ENCODE assay signal across 12 cellular contexts in the genomic region with DNA sequence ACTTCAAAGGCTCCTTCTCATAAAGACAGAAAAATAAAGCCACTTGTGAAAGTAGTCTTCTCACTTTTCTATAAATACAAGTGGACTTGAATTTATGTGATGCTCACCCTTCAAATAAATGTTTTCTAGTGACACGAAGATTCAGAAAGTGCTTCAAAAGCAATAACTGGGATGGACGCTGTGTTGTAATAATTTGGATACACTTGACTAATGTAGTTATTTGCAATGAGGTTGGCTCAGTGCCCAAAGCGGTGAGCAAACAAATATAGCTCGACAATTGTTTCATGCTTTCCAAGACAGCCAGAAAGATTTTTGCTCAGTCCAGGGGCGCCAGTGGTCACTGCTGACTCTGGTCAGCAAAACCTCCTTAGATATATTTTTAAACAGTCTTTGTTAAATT.
DNase-seq lines count a peak whose midpoint lies in the region; ATAC-seq and TF ChIP-seq lines count a peak whose summit lies in the region.
"Had no signal": no experiment of that assay in that cellular context is flagged by ENCODE, and none has a peak within 500 bp of the region (broad histone marks: within the 10 kb centered on the region; RNA-seq: fewer than 3 reads in every experiment).

No MANE protein-coding gene starts in this region.

- WGBS in thyroid gland, 2 donors, result 21 to 30% methylated on average over 5 of the region's 5 CpGs

- peak; percentile 82 for DNase-seq in NCI-H128 (lab: John Stamatoyannopoulos, UW; ENCODE audit: unreplicated experiment)
- peak; percentile 73 for DNase-seq in NCI-H345 treated with DMSO at 0.1 percent for 48 hours (lab: John Stamatoyannopoulos, UW; ENCODE audit: unreplicated experiment)
- DNase-seq in MCF 10A (ENCODE audit: unreplicated experiment), result peak; percentile 72
- peak; percentile 15 to 20 for DNase-seq in thyroid gland
- no peak for DNase-seq in activated CD4-positive, alpha-beta memory T cell treated with anti-CD3 and anti-CD28 coated beads, Interleukin-2, amount 10 ng/mL, durations not matched to agents 7 days and 5 days
- DNase-seq: activated CD8-positive, alpha-beta memory T cell treated with anti-CD3 and anti-CD28 coated beads, Interleukin-2, amount 10 ng/mL, durations not matched to agents 7 days and 5 days; ovary; stimulated activated CD4-positive, alpha-beta T cell treated with anti-CD3 and anti-CD28 coated beads, Interleukin-1b, Interleukin-23, amount 100 ng/mL, for 48 hours; stimulated activated naive CD4-positive, alpha-beta T cell treated with Interleukin-2 at 50 U/mL for 16 hours had no signal

- H3K4me3 ChIP-seq in thyroid gland (replicated peaks in 1 of 3), result no peak overlapping the region
- H3K4me3 ChIP-seq: GM12878, ovary had no signal

- CTCF ChIA-PET in MCF 10A (lab: Yijun Ruan, JAX), result no interaction called here
- CTCF ChIA-PET in activated CD4-positive, alpha-beta memory T cell treated with anti-CD3 and anti-CD28 coated beads, Interleukin-2, amount 10 ng/mL, durations not matched to agents 7 days and 5 days (lab: Charles Lee), result no interaction called here

- no peak for TF ChIP-seq POLR2A in thyroid gland (IDR thresholded peaks at IDR 0.05)

- no peak overlapping the region for H3K27ac Mint-ChIP-seq in MCF 10A (ENCODE audit: low read depth, unreplicated experiment)
- H3K27ac Mint-ChIP-seq in activated CD4-positive, alpha-beta memory T cell treated with anti-CD3 and anti-CD28 coated beads, Interleukin-2, amount 10 ng/mL, durations not matched to agents 7 days and 5 days, result no peak overlapping the region
- H3K27ac Mint-ChIP-seq: activated CD8-positive, alpha-beta memory T cell treated with anti-CD3 and anti-CD28 coated beads, Interleukin-2, amount 10 ng/mL, durations not matched to agents 7 days and 5 days had no signal

- H3K4me1 ChIP-seq in thyroid gland, result peaks cover 6 to 9% of the 10 kb centered on the region in 2 donors

- POLR2A ChIA-PET in MCF 10A (lab: Yijun Ruan, JAX), result no interaction called here
- POLR2A ChIA-PET in activated CD4-positive, alpha-beta memory T cell treated with anti-CD3 and anti-CD28 coated beads, Interleukin-2, amount 10 ng/mL, durations not matched to agents 7 days and 5 days (lab: Charles Lee), result no interaction called here

- intact Hi-C loops in MCF 10A (cut with micrococcal nuclease), result no loop called here
- intact Hi-C loops in thyroid gland (cut with DNase I), result no loop called here

- H3K36me3 Mint-ChIP-seq in MCF 10A (ENCODE audit: insufficient read depth, unreplicated experiment), result no peaks in the 10 kb centered on the region
- no peaks in the 10 kb centered on the region for H3K36me3 Mint-ChIP-seq in activated CD4-positive, alpha-beta memory T cell treated with anti-CD3 and anti-CD28 coated beads, Interleukin-2, amount 10 ng/mL, durations not matched to agents 7 days and 5 days (ENCODE audit: low read depth)
- H3K36me3 Mint-ChIP-seq: activated CD8-positive, alpha-beta memory T cell treated with anti-CD3 and anti-CD28 coated beads, Interleukin-2, amount 10 ng/mL, durations not matched to agents 7 days and 5 days had no signal

- H3K4me1 Mint-ChIP-seq in MCF 10A (ENCODE audit: insufficient read depth, unreplicated experiment), result no peaks in the 10 kb centered on the region
- no peaks in the 10 kb centered on the region for H3K4me1 Mint-ChIP-seq in activated CD4-positive, alpha-beta memory T cell treated with anti-CD3 and anti-CD28 coated beads, Interleukin-2, amount 10 ng/mL, durations not matched to agents 7 days and 5 days
- H3K4me1 Mint-ChIP-seq: activated CD8-positive, alpha-beta memory T cell treated with anti-CD3 and anti-CD28 coated beads, Interleukin-2, amount 10 ng/mL, durations not matched to agents 7 days and 5 days had no signal

- peaks cover 87% of the 10 kb centered on the region for H3K27me3 Mint-ChIP-seq in MCF 10A (ENCODE audit: insufficient read depth, unreplicated experiment)
- no peaks in the 10 kb centered on the region for H3K27me3 Mint-ChIP-seq in activated CD4-positive, alpha-beta memory T cell treated with anti-CD3 and anti-CD28 coated beads, Interleukin-2, amount 10 ng/mL, durations not matched to agents 7 days and 5 days
- H3K27me3 Mint-ChIP-seq: activated CD8-positive, alpha-beta memory T cell treated with anti-CD3 and anti-CD28 coated beads, Interleukin-2, amount 10 ng/mL, durations not matched to agents 7 days and 5 days had no signal

- no peaks in the 10 kb centered on the region for H3K9me3 ChIP-seq in thyroid gland
- H3K9me3 ChIP-seq: ovary had no signal

- no peaks in the 10 kb centered on the region for H3K36me3 ChIP-seq in thyroid gland
- H3K36me3 ChIP-seq: ovary had no signal

- no peak overlapping the region for H3K4me3 Mint-ChIP-seq in MCF 10A (ENCODE audit: unreplicated experiment)
- no peak overlapping the region for H3K4me3 Mint-ChIP-seq in activated CD4-positive, alpha-beta memory T cell treated with anti-CD3 and anti-CD28 coated beads, Interleukin-2, amount 10 ng/mL, durations not matched to agents 7 days and 5 days
- H3K4me3 Mint-ChIP-seq: activated CD8-positive, alpha-beta memory T cell treated with anti-CD3 and anti-CD28 coated beads, Interleukin-2, amount 10 ng/mL, durations not matched to agents 7 days and 5 days had no signal

- ATAC-seq in HG03565 (IDR thresholded peaks at IDR 0.05; ENCODE audit: unreplicated experiment) (no peak), SK-N-SH treated with all-trans-retinoic acid at 6 μM for 48 hours (no peak)
- ATAC-seq: activated CD8-positive, alpha-beta memory T cell treated with anti-CD3 and anti-CD28 coated beads, Interleukin-2, amount 10 ng/mL, durations not matched to agents 7 days and 5 days; GM12878 had no signal

- BruUV-seq in MCF 10A (replicated peaks; lab: Mats Ljungman, UMichigan), result no TSS peak

- H3K27me3 ChIP-seq in thyroid gland, result no peaks in the 10 kb centered on the region
- H3K27me3 ChIP-seq: ovary had no signal

- no peaks in the 10 kb centered on the region for H3K9me3 Mint-ChIP-seq in MCF 10A (ENCODE audit: unreplicated experiment)
- H3K9me3 Mint-ChIP-seq in activated CD4-positive, alpha-beta memory T cell treated with anti-CD3 and anti-CD28 coated beads, Interleukin-2, amount 10 ng/mL, durations not matched to agents 7 days and 5 days, result peaks cover 7% of the 10 kb centered on the region

- no peak overlapping the region for H3K27ac ChIP-seq in thyroid gland
- H3K27ac ChIP-seq: ovary had no signal

- no peak for TF ChIP-seq CTCF in MCF 10A (IDR thresholded peaks at IDR 0.05; ENCODE audit: unreplicated experiment)
- TF ChIP-seq CTCF in thyroid gland (IDR thresholded peaks at IDR 0.05), result no peak

TF ChIP-seq in SK-N-SH treated with all-trans-retinoic acid at 6 μM for 48 hours, 23 proteins besides CTCF, POLR2A, EP300 and RAD21 (continues in another document):
- TF ChIP-seq RARB (CRISPR knock-in tag; IDR thresholded peaks at IDR 0.05) (no peak), ESRRG (CRISPR knock-in tag; IDR thresholded peaks at IDR 0.05) (no peak), ZFP30 (CRISPR knock-in tag; IDR thresholded peaks at IDR 0.05) (no peak), SNAI2 (CRISPR knock-in tag; IDR thresholded peaks at IDR 0.05) (no peak), BACH2 (CRISPR knock-in tag; IDR thresholded peaks at IDR 0.05; ENCODE audit: borderline replicate concordance) (no peak), TCF4 (CRISPR knock-in tag; IDR thresholded peaks at IDR 0.05; ENCODE audit: borderline replicate concordance) (no peak), GLIS3 (CRISPR knock-in tag; IDR thresholded peaks at IDR 0.05) (no peak), ZFP3 (CRISPR knock-in tag; IDR thresholded peaks at IDR 0.05) (no peak), ARNTL (CRISPR knock-in tag; IDR thresholded peaks at IDR 0.05; ENCODE audit: borderline replicate concordance, low read depth) (no peak), PPARA (CRISPR knock-in tag; IDR thresholded peaks at IDR 0.05; ENCODE audit: borderline replicate concordance) (no peak), ZNF8 (CRISPR knock-in tag; IDR thresholded peaks at IDR 0.05) (no peak), ZNF565 (CRISPR knock-in tag; conservative IDR thresholded peaks at IDR 0.05; ENCODE audit: low read depth) (no peak)
- TF ChIP-seq, protein P1, sequence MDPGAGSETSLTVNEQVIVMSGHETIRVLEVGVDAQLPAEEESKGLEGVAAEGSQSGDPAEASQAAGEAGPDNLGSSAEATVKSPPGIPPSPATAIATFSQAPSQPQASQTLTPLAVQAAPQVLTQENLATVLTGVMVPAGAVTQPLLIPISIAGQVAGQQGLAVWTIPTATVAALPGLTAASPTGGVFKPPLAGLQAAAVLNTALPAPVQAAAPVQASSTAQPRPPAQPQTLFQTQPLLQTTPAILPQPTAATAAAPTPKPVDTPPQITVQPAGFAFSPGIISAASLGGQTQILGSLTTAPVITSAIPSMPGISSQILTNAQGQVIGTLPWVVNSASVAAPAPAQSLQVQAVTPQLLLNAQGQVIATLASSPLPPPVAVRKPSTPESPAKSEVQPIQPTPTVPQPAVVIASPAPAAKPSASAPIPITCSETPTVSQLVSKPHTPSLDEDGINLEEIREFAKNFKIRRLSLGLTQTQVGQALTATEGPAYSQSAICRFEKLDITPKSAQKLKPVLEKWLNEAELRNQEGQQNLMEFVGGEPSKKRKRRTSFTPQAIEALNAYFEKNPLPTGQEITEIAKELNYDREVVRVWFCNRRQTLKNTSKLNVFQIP (CRISPR knock-in tag; IDR thresholded peaks at IDR 0.05; ENCODE audit: borderline replicate concordance, low read depth), result no peak
- TF ChIP-seq, protein P2, sequence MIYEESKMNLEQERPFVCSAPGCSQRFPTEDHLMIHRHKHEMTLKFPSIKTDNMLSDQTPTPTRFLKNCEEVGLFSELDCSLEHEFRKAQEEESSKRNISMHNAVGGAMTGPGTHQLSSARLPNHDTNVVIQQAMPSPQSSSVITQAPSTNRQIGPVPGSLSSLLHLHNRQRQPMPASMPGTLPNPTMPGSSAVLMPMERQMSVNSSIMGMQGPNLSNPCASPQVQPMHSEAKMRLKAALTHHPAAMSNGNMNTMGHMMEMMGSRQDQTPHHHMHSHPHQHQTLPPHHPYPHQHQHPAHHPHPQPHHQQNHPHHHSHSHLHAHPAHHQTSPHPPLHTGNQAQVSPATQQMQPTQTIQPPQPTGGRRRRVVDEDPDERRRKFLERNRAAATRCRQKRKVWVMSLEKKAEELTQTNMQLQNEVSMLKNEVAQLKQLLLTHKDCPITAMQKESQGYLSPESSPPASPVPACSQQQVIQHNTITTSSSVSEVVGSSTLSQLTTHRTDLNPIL (CRISPR knock-in tag; IDR thresholded peaks at IDR 0.05; ENCODE audit: low read depth), result no peak
